ENCODE assay signal across 22 cellular contexts in the genomic region with DNA sequence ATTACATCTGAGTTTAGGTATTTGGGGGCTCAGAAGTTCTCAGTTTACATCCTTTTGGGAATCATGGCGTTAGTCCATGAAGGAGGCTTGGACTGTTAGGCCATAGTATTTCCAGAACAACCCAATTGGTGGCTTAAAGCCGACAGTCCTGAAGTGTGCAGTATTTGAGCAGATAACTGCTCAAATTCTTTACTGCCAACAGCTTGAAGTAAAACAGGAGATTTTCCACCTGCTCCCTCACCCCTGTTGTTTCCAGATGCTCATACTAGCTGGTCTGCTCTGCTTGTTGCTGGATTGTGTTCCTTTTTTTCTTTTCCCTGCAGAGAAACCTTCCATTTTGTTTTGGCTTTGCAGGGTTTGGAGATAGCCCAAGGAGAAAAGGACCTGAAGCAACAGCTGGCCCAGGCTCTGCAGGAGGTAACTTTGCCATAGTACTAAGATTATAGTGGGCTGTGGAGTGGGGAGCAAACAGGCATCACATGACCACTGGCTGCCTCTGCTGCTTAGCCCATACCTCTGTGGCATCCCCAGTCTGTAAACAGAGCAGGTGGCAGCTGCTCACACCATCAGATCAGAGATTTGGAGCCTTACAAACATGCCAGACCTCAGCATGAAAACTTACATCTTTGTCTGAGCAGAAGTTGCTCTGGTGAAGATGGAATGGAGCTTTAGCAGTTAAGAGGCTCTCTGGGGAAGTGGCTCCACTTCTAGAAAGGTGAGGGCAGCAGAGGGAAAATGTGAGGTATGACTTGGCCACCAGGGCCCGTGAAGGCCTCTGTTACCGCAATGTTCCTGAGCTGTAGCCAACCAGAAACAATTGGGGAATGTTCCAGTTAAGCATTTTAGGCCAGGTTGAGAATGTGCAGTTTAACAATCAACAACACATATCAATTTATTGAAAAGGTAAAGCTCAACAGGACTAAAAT. TPM values are rescaled to one million over a fixed set of nuclear protein-coding genes. Genes with fewer than 3 reads are reported as not detected.
A peak's percentile ranks its signal among the peaks of the same experiment; 100 is the strongest.
DNase-seq lines count a peak whose midpoint lies in the region; ATAC-seq and TF ChIP-seq lines count a peak whose summit lies in the region.
"Had no signal": no experiment of that assay in that cellular context is flagged by ENCODE, and none has a peak within 500 bp of the region (broad histone marks: within the 10 kb centered on the region; RNA-seq: fewer than 3 reads in every experiment).

No MANE protein-coding gene starts in this region.

- H3K9me3 ChIP-seq in body of pancreas, result no peaks in the 10 kb centered on the region
- H3K9me3 ChIP-seq: Caco-2, transverse colon had no signal

- TF ChIP-seq CTCF in body of pancreas (IDR thresholded peaks at IDR 0.05), result peak in 1 of 7 experiments; percentile 20

- no peak for TF ChIP-seq POLR2A in body of pancreas (IDR thresholded peaks at IDR 0.05)

- 69 to 74% methylated on average over 4 of the region's 4 CpGs for WGBS in body of pancreas, 2 donors

- peaks cover 23% of the 10 kb centered on the region for H3K4me1 ChIP-seq in body of pancreas
- H3K4me1 ChIP-seq: Caco-2, transverse colon had no signal

- DNase-seq in DMS79 treated with DMSO at 0.1 percent for 48 hours (lab: John Stamatoyannopoulos, UW), result peak; percentile 74
- peak; percentile 43 for DNase-seq in NCI-H1417 treated with DMSO at 0.1 percent for 48 hours (lab: John Stamatoyannopoulos, UW)
- peak in 2 of 4 donors; percentile 7 to 13 for DNase-seq in body of pancreas
- peak; percentile 52 for DNase-seq in myocyte (ENCODE audit: low read depth)
- DNase-seq in caudate nucleus (lab: John Stamatoyannopoulos, UW), result no peak
- DNase-seq: activated naive CD8-positive, alpha-beta T cell treated with anti-CD3 and anti-CD28 coated beads, Interleukin-2, amount 10 ng/mL, durations not matched to agents 7 days and 5 days; AML-193; Caco-2; H7; kidney; midbrain; NCI-H187 treated with DMSO at 0.1 percent for 48 hours; NCI-H774; nephron progenitor cell; PC-9; stimulated activated naive CD4-positive, alpha-beta T cell; transverse colon had no signal

- ATAC-seq in body of pancreas (peak; percentile 37), HG03439 (IDR thresholded peaks at IDR 0.05; ENCODE audit: unreplicated experiment) (no peak), HG02642 (IDR thresholded peaks at IDR 0.05; ENCODE audit: poor library complexity, unreplicated experiment) (no peak)
- ATAC-seq: activated CD4-positive, CD25-positive, alpha-beta regulatory T cell treated with anti-CD3 and anti-CD28 coated beads, Interleukin-2, amount 50 U/mL, for 24 hours; SK-N-SH treated with all-trans-retinoic acid at 6 μM for 48 hours had no signal

- peak overlapping the region in 3 of 4 donors; percentile 7 to 54 (median 51) for H3K27ac ChIP-seq in body of pancreas
- no peak overlapping the region for H3K27ac ChIP-seq in caudate nucleus (ENCODE audit: low read depth, low read length)
- H3K27ac ChIP-seq: foreskin keratinocyte, PC-9, transverse colon had no signal

- no peak overlapping the region for H3K4me3 ChIP-seq in body of pancreas
- H3K4me3 ChIP-seq: PC-9, transverse colon had no signal

- H3K36me3 ChIP-seq in body of pancreas (replicated peaks in 1 of 2; ENCODE audit: insufficient read depth in 1 of 2, low read depth in 2 of 2), result no peaks in the 10 kb centered on the region

- intact Hi-C loops in body of pancreas (cut with DNase I), result loop anchor here (10.0 kb wide), 1 partner anchor 193 kb away; no protein-coding TSS in a partner anchor

- no peaks in the 10 kb centered on the region for H3K27me3 ChIP-seq in body of pancreas
- H3K27me3 ChIP-seq: foreskin keratinocyte, transverse colon had no signal

RNA-seq across cellular contexts. Expression of a gene that starts 17.6 kb away (rescaled TPM):
- total RNA-seq in body of pancreas (10 to 100 TPM in 1 of 2 donors, 1 to 10 TPM in 1; 6.0 to 15.5 TPM), myocyte (14.0 and 21.5 TPM in 2 replicates)
- polyA plus RNA-seq in myocyte (2012), result 12.6 TPM

Comparison
In these comparisons a context has a peak if more than half of its experiments do, and no peak if none do; other contexts are left out.
1. DNase-seq: peak in DMS79 treated with DMSO at 0.1 percent for 48 hours (single experiment), NCI-H1417 treated with DMSO at 0.1 percent for 48 hours (single experiment) and myocyte (single experiment); none in caudate nucleus (0 of 61).